16 cellular contexts compared by ENCODE assay signal in genomic region chr16:22348296-22348695, GRCh38. TPM values are rescaled to one million over a fixed set of nuclear protein-coding genes. Genes with fewer than 3 reads are reported as not detected.
A peak's percentile ranks its signal among the peaks of the same experiment; 100 is the strongest.
DNase-seq lines count a peak whose midpoint lies in the region; ATAC-seq, FAIRE-seq and TF ChIP-seq lines count a peak whose summit lies in the region.
"Had no signal": no experiment of that assay in that cellular context is flagged by ENCODE, and none has a peak within 500 bp of the region (broad histone marks: within the 10 kb centered on the region; RNA-seq: fewer than 3 reads in every experiment).

No MANE protein-coding gene starts in this region.

- H3K36me3 ChIP-seq in breast epithelium (no peaks in the 10 kb centered on the region), keratinocyte (ENCODE audit: control insufficient read depth in 2 of 2, extremely low read depth in 1 of 2, insufficient read depth in 2 of 2, low read length in 2 of 2) (peaks cover 12 to 14% of the 10 kb centered on the region in 2 experiments), hepatocyte (replicated peaks; ENCODE audit: insufficient read depth, low read depth) (no peaks in the 10 kb centered on the region)

- peaks cover 4% of the 10 kb centered on the region for H3K9me1 ChIP-seq in keratinocyte (ENCODE audit: control insufficient read depth, extremely low read depth, insufficient read depth, low read length)

- CTCF ChIA-PET in CD4-positive, alpha-beta T cell (lab: Charles Lee), result no interaction called here

- no peak for TF ChIP-seq POLR2A in breast epithelium (IDR thresholded peaks at IDR 0.05)

- 84% methylated on average over 2 of the region's 2 CpGs for WGBS in hepatocyte (ENCODE audit: low lambda C conversion rate, missing lambda C conversion rate)

- H3K36me3 Mint-ChIP-seq in CD4-positive, alpha-beta T cell (ENCODE audit: low read depth), result peaks cover 95% of the 10 kb centered on the region

- H3K4me1 ChIP-seq in breast epithelium (no peaks in the 10 kb centered on the region), keratinocyte (ENCODE audit: control insufficient read depth, extremely low read depth, insufficient read depth, low read length) (peaks cover 44% of the 10 kb centered on the region), hepatocyte (ENCODE audit: insufficient read depth) (peaks cover 10% of the 10 kb centered on the region)

- H3K27me3 Mint-ChIP-seq in CD4-positive, alpha-beta T cell, result no peaks in the 10 kb centered on the region

- DNase-seq in CD4-positive, alpha-beta T cell, result no peak
- peak; percentile 81 for DNase-seq in HPDE6-E6E7 (ENCODE audit: extremely low spot score)
- DNase-seq in breast epithelium (ENCODE audit: low spot score in 2 of 2), result peak in 1 of 2 donors; percentile 44
- no peak for DNase-seq in keratinocyte (ENCODE audit: low read depth, low spot score)
- DNase-seq in hepatocyte (ENCODE audit: low spot score), result no peak
- no peak for DNase-seq in NCI-H1417 (lab: John Stamatoyannopoulos, UW)
- DNase-seq: GDM1, Kasumi-1, NCI-H1436, NCI-H2029 treated with DMSO at 0.1 percent for 48 hours, NCI-H510A, Peyer's patch had no signal

- peaks cover 34% of the 10 kb centered on the region for H3K79me2 ChIP-seq in keratinocyte (ENCODE audit: control insufficient read depth, insufficient read depth, low read length)
- H3K79me2 ChIP-seq in hepatocyte, result peaks cover 18% of the 10 kb centered on the region

- H3K9me3 Mint-ChIP-seq in CD4-positive, alpha-beta T cell, result no peaks in the 10 kb centered on the region

- peak; percentile 86 for FAIRE-seq in keratinocyte (lab: Jason Lieb, UNC)
- FAIRE-seq: A204.1 had no signal

- H3K4me3 ChIP-seq in breast epithelium (no peak overlapping the region), keratinocyte (ENCODE audit: control insufficient read depth in 2 of 3, extremely low read depth in 1 of 3, insufficient read depth in 2 of 3, low read depth in 1 of 3, low read length in 3 of 3) (no peak overlapping the region), hepatocyte (no peak overlapping the region)
- H3K4me3 ChIP-seq: Peyer's patch had no signal

- no peaks in the 10 kb centered on the region for H3K9me3 ChIP-seq in CD4-positive, alpha-beta T cell (ENCODE audit: control insufficient read depth, low read length)
- H3K9me3 ChIP-seq in breast epithelium (no peaks in the 10 kb centered on the region), keratinocyte (ENCODE audit: control insufficient read depth, low read depth, low read length) (no peaks in the 10 kb centered on the region), hepatocyte (ENCODE audit: low read depth) (no peaks in the 10 kb centered on the region)
- H3K9me3 ChIP-seq: Peyer's patch had no signal

- H3K9me2 ChIP-seq in hepatocyte (replicated peaks; ENCODE audit: insufficient read depth), result no peaks in the 10 kb centered on the region

- H3K27ac Mint-ChIP-seq in CD4-positive, alpha-beta T cell, result peak overlapping the region; percentile 33

- dilution Hi-C loops in keratinocyte (cut with MboI; ENCODE audit: extremely low pct_ligation_motif_present, low sequenced_read_pairs), result no loop called here

- POLR2A ChIA-PET in CD4-positive, alpha-beta T cell (lab: Charles Lee), result interaction anchor here (1.1 to 2.1 kb wide), 2 partner anchors 10 to 27 kb away, joined by 4 to 12 read pairs; no protein-coding TSS in a partner anchor

- intact Hi-C loops in CD4-positive, alpha-beta T cell (cut with DNase I, micrococcal nuclease), result loop anchor here in 1 of 2 experiments (2.0 kb wide), 1 partner anchor 13 kb away; no protein-coding TSS in a partner anchor
- intact Hi-C loops in breast epithelium (cut with DNase I; ENCODE audit: low total_unique reads), result loop anchor here (10.0 kb wide), 1 partner anchor 307 kb away; no protein-coding TSS in a partner anchor

- H2AFZ ChIP-seq in keratinocyte (ENCODE audit: control insufficient read depth, low read length) (no peak overlapping the region), hepatocyte (no peak overlapping the region)

- H3K4me3 Mint-ChIP-seq in CD4-positive, alpha-beta T cell, result no peak overlapping the region

- no peak for ATAC-seq in CD4-positive, alpha-beta T cell (ENCODE audit: poor library complexity)
- ATAC-seq in HG02623 (IDR thresholded peaks at IDR 0.05; ENCODE audit: unreplicated experiment) (no peak), GM18861 (IDR thresholded peaks at IDR 0.05; ENCODE audit: unreplicated experiment) (no peak)

- H4K20me1 ChIP-seq in keratinocyte (ENCODE audit: control insufficient read depth, extremely low read depth, insufficient read depth, low read length), result no peaks in the 10 kb centered on the region
- no peaks in the 10 kb centered on the region for H4K20me1 ChIP-seq in hepatocyte (ENCODE audit: insufficient read depth, poor library complexity, severe bottlenecking)

- peak overlapping the region; percentile 29 for H3K9ac ChIP-seq in keratinocyte (ENCODE audit: control insufficient read depth, extremely low read depth, insufficient read depth, low read length)

- no peak for TF ChIP-seq CTCF in CD4-positive, alpha-beta T cell (IDR thresholded peaks at IDR 0.05)
- TF ChIP-seq CTCF in breast epithelium (IDR thresholded peaks at IDR 0.05) (no peak), keratinocyte (optimal IDR thresholded peaks at IDR 0.05 in 1 of 3, IDR thresholded peaks at IDR 0.05 in 1 of 3, conservative IDR thresholded peaks at IDR 0.05 in 1 of 3; ENCODE audit: extremely low read depth in 1 of 3, insufficient read depth in 2 of 3, low read length in 3 of 3) (no peak), hepatocyte (IDR thresholded peaks at IDR 0.05; ENCODE audit: poor library complexity) (no peak)

- peaks cover 42% of the 10 kb centered on the region for H3K4me1 Mint-ChIP-seq in CD4-positive, alpha-beta T cell (ENCODE audit: low read depth)

- peak overlapping the region; percentile 60 for H3K4me2 ChIP-seq in keratinocyte (ENCODE audit: control insufficient read depth, extremely low read depth, insufficient read depth, low read depth, low read length)
- H3K4me2 ChIP-seq in hepatocyte, result no peak overlapping the region

- H3K27me3 ChIP-seq in CD4-positive, alpha-beta T cell (ENCODE audit: control insufficient read depth, insufficient read depth, low read length), result no peaks in the 10 kb centered on the region
- no peaks in the 10 kb centered on the region for H3K27me3 ChIP-seq in breast epithelium
- H3K27me3 ChIP-seq in keratinocyte (ENCODE audit: control insufficient read depth, extremely low read depth, insufficient read depth, low read length), result no peaks in the 10 kb centered on the region
- no peaks in the 10 kb centered on the region for H3K27me3 ChIP-seq in hepatocyte
- H3K27me3 ChIP-seq: Peyer's patch had no signal

- H3K27ac ChIP-seq in CD4-positive, alpha-beta T cell (ENCODE audit: low read depth, low read length), result no peak overlapping the region
- H3K27ac ChIP-seq in breast epithelium, result peak overlapping the region; percentile 52 to 70
- peak overlapping the region; percentile 84 for H3K27ac ChIP-seq in keratinocyte (ENCODE audit: control insufficient read depth, insufficient read depth, low read length)
- no peak overlapping the region for H3K27ac ChIP-seq in hepatocyte
- H3K27ac ChIP-seq: C4-2B, Peyer's patch had no signal

RNA-seq across cellular contexts. Expression of gene CDR2, which starts 26.1 kb away (rescaled TPM):
- total RNA-seq in CD4-positive, alpha-beta T cell, result 100 to 1,000 TPM; 104 to 113 TPM
- total RNA-seq in breast epithelium (10 to 100 TPM; 20.2 to 37.5 (median 26.9) TPM), hepatocyte (28.8 and 30.9 TPM in 2 replicates)
- polyA plus RNA-seq in keratinocyte (27.3 to 37.1 TPM (median 31.3 TPM) in 3 replicates), hepatocyte (22.9 and 26.7 TPM in 2 replicates)
- polyA plus RNA-seq in keratinocyte (2011; ENCODE audit: low read depth), result 27.2 TPM
- polyA plus RNA-seq in keratinocyte (2011; cell fraction: cytosol; rRNA removed), result 25.9 and 34.8 TPM in 2 replicates
- polyA plus RNA-seq in keratinocyte (2011; cell fraction: nucleus; rRNA removed), result 36.7 and 37.3 TPM in 2 replicates
- 12.2 and 22.5 TPM in 2 replicates for polyA plus RNA-seq in keratinocyte (2012; ENCODE audit: low replicate concordance)
- polyA minus RNA-seq in keratinocyte, result 14.5 to 31.2 TPM (median 20.7 TPM) in 3 replicates
- polyA minus RNA-seq in keratinocyte (2011; cell fraction: cytosol; rRNA and poly(A)+ RNA removed), result 26.1 TPM
- 12.6 and 25.7 TPM in 2 replicates for polyA minus RNA-seq in keratinocyte (2011; cell fraction: nucleus; rRNA and poly(A)+ RNA removed)

RNA-seq across cellular contexts. Expression of gene POLR3E, which starts 51.1 kb away (rescaled TPM):
- total RNA-seq in CD4-positive, alpha-beta T cell, result 100 to 1,000 TPM; 239 to 242 TPM
- total RNA-seq in breast epithelium, result 10 to 100 TPM; 59.0 to 72.4 (median 64.0) TPM
- polyA plus RNA-seq in keratinocyte, result 38.0 to 83.3 TPM (median 74.0 TPM) in 3 replicates
- polyA plus RNA-seq in keratinocyte (2011; ENCODE audit: low read depth), result 60.0 TPM
- polyA plus RNA-seq in keratinocyte (2011; cell fraction: cytosol; rRNA removed), result 48.0 and 56.3 TPM in 2 replicates
- polyA plus RNA-seq in keratinocyte (2011; cell fraction: nucleus; rRNA removed), result 74.8 and 87.1 TPM in 2 replicates
- 30.5 and 39.1 TPM in 2 replicates for polyA plus RNA-seq in keratinocyte (2012; ENCODE audit: low replicate concordance)
- 184 to 243 TPM (median 200 TPM) in 3 replicates for polyA minus RNA-seq in keratinocyte
- 57.2 TPM for polyA minus RNA-seq in keratinocyte (2011; cell fraction: cytosol; rRNA and poly(A)+ RNA removed)
- polyA minus RNA-seq in keratinocyte (2011; cell fraction: nucleus; rRNA and poly(A)+ RNA removed), result 60.6 and 72.9 TPM in 2 replicates
- 31.5 and 62.5 TPM in 2 replicates for total RNA-seq in hepatocyte
- polyA plus RNA-seq in hepatocyte, result 23.5 and 26.9 TPM in 2 replicates

Comparison
In these comparisons a context has a peak if more than half of its experiments do, and no peak if none do; other contexts are left out.
1. H3K27ac ChIP-seq: peak in breast epithelium (2 of 2) and keratinocyte (single experiment); none in CD4-positive, alpha-beta T cell (single experiment) and hepatocyte (single experiment).